In genomic region chr10:86178401-86179142, GRCh38 we compare ENCODE assay signal across 8 cellular contexts.
DNase-seq lines count a peak whose midpoint lies in the region; ATAC-seq and TF ChIP-seq lines count a peak whose summit lies in the region.

No MANE protein-coding gene starts in this region.

- no peaks in the 10 kb centered on the region for H3K9me2 ChIP-seq in MM.1S (replicated peaks; ENCODE audit: insufficient read depth, low read length)

- H3K4me2 ChIP-seq in MM.1S (ENCODE audit: low read depth, low read length): no peak overlapping the region

- ATAC-seq in HG03159 (IDR thresholded peaks at IDR 0.05; ENCODE audit: unreplicated experiment): peak; percentile 63

- no peak overlapping the region for H2AFZ ChIP-seq in MM.1S (ENCODE audit: low read length)

- no peak overlapping the region for H3K4me3 ChIP-seq in MM.1S (ENCODE audit: low read length)

- H3K9me3 ChIP-seq in MM.1S (replicated peaks; ENCODE audit: insufficient read depth, low read length): no peaks in the 10 kb centered on the region

- H3K4me1 Mint-ChIP-seq in neural crest cell: no peaks in the 10 kb centered on the region

- no peak overlapping the region for H3K4me3 Mint-ChIP-seq in neural crest cell

- no peaks in the 10 kb centered on the region for H3K9me3 Mint-ChIP-seq in neural crest cell

- no peak overlapping the region for H3K27ac Mint-ChIP-seq in neural crest cell (ENCODE audit: unreplicated experiment)

- no peaks in the 10 kb centered on the region for H3K27me3 Mint-ChIP-seq in neural crest cell (ENCODE audit: low read depth)

- no peaks in the 10 kb centered on the region for H3K4me1 ChIP-seq in MM.1S (ENCODE audit: low read length)

- H4K20me1 ChIP-seq in MM.1S (ENCODE audit: insufficient read depth, low read length): no peaks in the 10 kb centered on the region

- TF ChIP-seq CTCF in neural crest cell (conservative IDR thresholded peaks at IDR 0.05) (peak; percentile 59), MM.1S (IDR thresholded peaks at IDR 0.05; ENCODE audit: low read length) (no peak)

- no peaks in the 10 kb centered on the region for H3K79me2 ChIP-seq in MM.1S (ENCODE audit: low read length)

- no peaks in the 10 kb centered on the region for H3K36me3 Mint-ChIP-seq in neural crest cell (ENCODE audit: low read depth)

- peak overlapping the region; percentile 13 for H3K27ac ChIP-seq in angular gyrus (ENCODE audit: low read depth, low read length)
- no peak overlapping the region for H3K27ac ChIP-seq in MM.1S (ENCODE audit: low read length)

- no peak overlapping the region for H3K9ac ChIP-seq in MM.1S (ENCODE audit: low read length)

- no peaks in the 10 kb centered on the region for H3F3A ChIP-seq in MM.1S (ENCODE audit: insufficient read depth, low read length)

- no peaks in the 10 kb centered on the region for H3K36me3 ChIP-seq in MM.1S (replicated peaks; ENCODE audit: insufficient read depth, low read length)

- H3K27me3 ChIP-seq in MM.1S (replicated peaks; ENCODE audit: insufficient read depth, low read length): no peaks in the 10 kb centered on the region

- peak; percentile 6 for DNase-seq in Daoy (ENCODE audit: low read depth)
- DNase-seq in neural crest cell (ENCODE audit: low read depth, low spot score): peak; percentile 43
- no peak for DNase-seq in NCI-H1092 (lab: John Stamatoyannopoulos, UW)
- DNase-seq in NCI-H345 (lab: John Stamatoyannopoulos, UW): no peak
- DNase-seq in MM.1S: no peak
- no peak for DNase-seq in NCI-H1694 (lab: John Stamatoyannopoulos, UW)

Comparison
In these comparisons a context has a peak if more than half of its experiments do, and no peak if none do; other contexts are left out.
1. DNase-seq: peak in Daoy (single experiment) and neural crest cell (single experiment); none in NCI-H1092 (single experiment), NCI-H345 (single experiment), MM.1S (single experiment) and NCI-H1694 (single experiment).